ENCODE assay signal across 15 cellular contexts in the genomic region with DNA sequence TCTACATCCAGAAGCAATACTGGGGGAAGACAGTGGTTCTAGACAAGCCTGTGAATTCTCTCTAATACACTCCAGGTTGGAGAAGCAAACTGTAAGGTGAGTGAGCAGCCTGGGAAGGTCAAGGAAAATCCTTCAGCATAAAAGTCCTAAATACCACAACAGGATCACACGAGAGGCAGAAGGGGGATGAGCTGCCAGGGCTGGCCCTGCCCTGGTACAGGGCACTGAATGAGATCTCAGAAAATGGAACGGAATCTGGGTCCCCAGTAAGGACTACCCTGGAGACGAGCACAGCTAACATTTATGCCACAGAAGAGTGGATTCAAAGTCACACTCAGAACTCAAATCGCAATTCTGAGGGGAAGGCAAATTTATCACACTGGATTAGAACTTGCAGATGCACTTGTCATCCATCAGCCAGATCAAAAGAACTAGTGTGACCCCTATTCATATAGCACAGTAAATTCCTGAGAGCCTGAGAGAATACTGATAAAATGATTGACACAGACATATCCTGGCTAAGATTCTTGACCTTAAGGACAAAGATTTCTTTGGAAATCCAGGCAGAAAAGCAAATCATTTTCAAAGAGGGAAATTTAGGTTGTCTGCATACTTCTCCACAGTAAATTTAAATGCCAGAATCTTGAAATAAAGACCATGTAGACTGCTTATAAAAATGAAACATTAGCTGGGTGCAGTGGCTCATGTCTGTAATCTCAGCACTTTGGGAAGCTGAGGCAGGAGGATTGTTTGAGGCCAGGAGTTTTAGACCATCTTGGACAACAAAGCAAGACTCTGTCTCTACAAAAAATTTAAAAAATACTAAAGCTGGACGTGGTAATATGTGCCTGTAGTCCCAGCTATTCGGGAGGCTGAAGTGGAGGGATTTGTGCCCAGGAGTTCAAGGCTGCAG. TPM values are rescaled to one million over a fixed set of nuclear protein-coding genes. Genes with fewer than 3 reads are reported as not detected.
A peak's percentile ranks its signal among the peaks of the same experiment; 100 is the strongest.
DNase-seq lines count a peak whose midpoint lies in the region; ATAC-seq lines count a peak whose summit lies in the region.
"Had no signal": no experiment of that assay in that cellular context is flagged by ENCODE, and none has a peak within 500 bp of the region (broad histone marks: within the 10 kb centered on the region; RNA-seq: fewer than 3 reads in every experiment).

No MANE protein-coding gene starts in this region.

- no peaks in the 10 kb centered on the region for H3K27me3 ChIP-seq in GM23248 (replicated peaks; ENCODE audit: insufficient read depth)

- H4K20me1 ChIP-seq in GM23248 (ENCODE audit: insufficient read depth): no peaks in the 10 kb centered on the region

- CTCF ChIA-PET in activated CD4-positive, alpha-beta T cell treated with anti-CD3 and anti-CD28 coated beads for 36 hours (lab: Charles Lee): interaction anchor here (0.8 to 3.8 kb wide), 12 partner anchors 8 to 51 kb away, joined by 3 to 22 read pairs (median 4); no protein-coding TSS in a partner anchor

- ATAC-seq in activated CD4-positive, alpha-beta T cell treated with anti-CD3 and anti-CD28 coated beads for 36 hours: no peak
- no peak for ATAC-seq in natural killer cell treated with Interleukin-12 subunit alpha and Interleukin-12 subunit beta and Interleukin-15 and Interleukin-18, amount 100 ng/mL, for 72 hours
- ATAC-seq in GM21515 (IDR thresholded peaks at IDR 0.05; ENCODE audit: unreplicated experiment) (no peak), left lobe of liver (no peak)

- in situ Hi-C loops in GM23248 (cut with MboI): no loop called here

- peak overlapping the region; percentile 96 for H3K27ac Mint-ChIP-seq in activated CD4-positive, alpha-beta T cell treated with anti-CD3 and anti-CD28 coated beads for 36 hours
- H3K27ac Mint-ChIP-seq in activated T-helper 2 cell treated with anti-CD3 and anti-CD28 coated beads, Interferon-gamma antibody, Interleukin-2, Interleukin-4, amounts not matched to agents 10 μg/mL and 5 μg/mL and 100 μg/mL, durations not matched to agents 14 hours and 24 hours and 36 hours: peak overlapping the region; percentile 74
- H3K27ac Mint-ChIP-seq in natural killer cell treated with Interleukin-12 subunit alpha and Interleukin-12 subunit beta and Interleukin-15 and Interleukin-18, amount 100 ng/mL, for 72 hours: peak overlapping the region; percentile 53 to 73

- peak overlapping the region; percentile 72 for H3K4me3 Mint-ChIP-seq in activated CD4-positive, alpha-beta T cell treated with anti-CD3 and anti-CD28 coated beads for 36 hours
- H3K4me3 Mint-ChIP-seq in activated T-helper 2 cell treated with anti-CD3 and anti-CD28 coated beads, Interferon-gamma antibody, Interleukin-2, Interleukin-4, amounts not matched to agents 10 μg/mL and 5 μg/mL and 100 μg/mL, durations not matched to agents 14 hours and 24 hours and 36 hours (ENCODE audit: low read depth): peak overlapping the region; percentile 77
- H3K4me3 Mint-ChIP-seq in natural killer cell treated with Interleukin-12 subunit alpha and Interleukin-12 subunit beta and Interleukin-15 and Interleukin-18, amount 100 ng/mL, for 72 hours: peak overlapping the region; percentile 45
- H3K4me3 Mint-ChIP-seq: type B pancreatic cell had no signal

- POLR2A ChIA-PET in activated CD4-positive, alpha-beta T cell treated with anti-CD3 and anti-CD28 coated beads for 36 hours (lab: Charles Lee): interaction anchor here (0.6 kb wide), 1 partner anchor 37 kb away, joined by 5 read pairs; no protein-coding TSS in a partner anchor

- H3K36me3 Mint-ChIP-seq in activated CD4-positive, alpha-beta T cell treated with anti-CD3 and anti-CD28 coated beads for 36 hours (ENCODE audit: low read depth): peaks cover 14% of the 10 kb centered on the region
- peaks cover 17% of the 10 kb centered on the region for H3K36me3 Mint-ChIP-seq in activated T-helper 2 cell treated with anti-CD3 and anti-CD28 coated beads, Interferon-gamma antibody, Interleukin-2, Interleukin-4, amounts not matched to agents 10 μg/mL and 5 μg/mL and 100 μg/mL, durations not matched to agents 14 hours and 24 hours and 36 hours (ENCODE audit: low read depth)
- no peaks in the 10 kb centered on the region for H3K36me3 Mint-ChIP-seq in natural killer cell treated with Interleukin-12 subunit alpha and Interleukin-12 subunit beta and Interleukin-15 and Interleukin-18, amount 100 ng/mL, for 72 hours
- H3K36me3 Mint-ChIP-seq: IgD-negative memory B cell, type B pancreatic cell had no signal

- no peak overlapping the region; the same call in 1 of the 2 replicates for H3K9ac ChIP-seq in GM23248
- H3K9ac ChIP-seq: parathyroid adenoma had no signal

- H3K9me3 ChIP-seq in GM23248 (ENCODE audit: low read depth): no peaks in the 10 kb centered on the region

- H2AFZ ChIP-seq in GM23248: peak overlapping the region; percentile 32; the same call in 1 of the 2 replicates
- H2AFZ ChIP-seq: parathyroid adenoma had no signal

- peaks cover 32% of the 10 kb centered on the region for H3K4me1 ChIP-seq in GM23248 (ENCODE audit: insufficient read depth)
- H3K4me1 ChIP-seq: parathyroid adenoma had no signal

- no peaks in the 10 kb centered on the region for H3K79me2 ChIP-seq in GM23248 (ENCODE audit: insufficient read depth)
- H3K79me2 ChIP-seq: parathyroid adenoma had no signal

- peak overlapping the region; percentile 93; the same call in 1 of the 2 replicates for H3K27ac ChIP-seq in GM23248
- H3K27ac ChIP-seq: parathyroid adenoma had no signal

- H3F3A ChIP-seq in GM23248 (ENCODE audit: insufficient read depth): peaks cover 22% of the 10 kb centered on the region

- intact Hi-C loops in activated CD4-positive, alpha-beta T cell treated with anti-CD3 and anti-CD28 coated beads for 36 hours (cut with DNase I, micrococcal nuclease): loop anchor here in 1 of 2 experiments (2.0 to 10.0 kb wide), 3 partner anchors 15 to 1641 kb away; partner anchors contain the start of gene RPL37
- intact Hi-C loops in activated T-helper 2 cell treated with anti-CD3 and anti-CD28 coated beads, Interferon-gamma antibody, Interleukin-2, Interleukin-4, amounts not matched to agents 10 μg/mL and 5 μg/mL and 100 μg/mL, durations not matched to agents 14 hours and 24 hours and 36 hours (cut with micrococcal nuclease): no loop called here

- no peak for DNase-seq in activated CD4-positive, alpha-beta T cell treated with anti-CD3 and anti-CD28 coated beads for 36 hours
- DNase-seq in activated CD4-positive, alpha-beta T cell treated with anti-CD3 and anti-CD28 coated beads, Interleukin-2, amount 50 U/mL, for 1 hour: no peak
- no peak for DNase-seq in GM23248
- DNase-seq in activated T-helper 2 cell treated with anti-CD3 and anti-CD28 coated beads, Interferon-gamma antibody, Interleukin-2, Interleukin-4, amounts not matched to agents 10 μg/mL and 5 μg/mL and 100 μg/mL, durations not matched to agents 14 hours and 24 hours and 36 hours (ENCODE audit: low spot score): no peak
- DNase-seq in natural killer cell treated with Interleukin-12 subunit alpha and Interleukin-12 subunit beta and Interleukin-15 and Interleukin-18, amount 100 ng/mL, for 72 hours (ENCODE audit: low spot score): no peak
- no peak for DNase-seq in hypothalamus (lab: John Stamatoyannopoulos, UW)
- DNase-seq in left lobe of liver (ENCODE audit: low spot score): no peak
- DNase-seq: caudate nucleus; effector CD8-positive, alpha-beta T cell; NCI-H526 treated with DMSO at 0.1 percent for 48 hours had no signal

- no peaks in the 10 kb centered on the region for H3K9me2 ChIP-seq in GM23248 (ENCODE audit: insufficient read depth)

- H3K4me3 ChIP-seq in GM23248: no peak overlapping the region
- H3K4me3 ChIP-seq: skin epidermis had no signal

- H3K36me3 ChIP-seq in GM23248 (ENCODE audit: low read depth): no peaks in the 10 kb centered on the region

- H3K4me1 Mint-ChIP-seq in activated CD4-positive, alpha-beta T cell treated with anti-CD3 and anti-CD28 coated beads for 36 hours: peaks cover 82% of the 10 kb centered on the region
- peaks cover 82% of the 10 kb centered on the region for H3K4me1 Mint-ChIP-seq in activated T-helper 2 cell treated with anti-CD3 and anti-CD28 coated beads, Interferon-gamma antibody, Interleukin-2, Interleukin-4, amounts not matched to agents 10 μg/mL and 5 μg/mL and 100 μg/mL, durations not matched to agents 14 hours and 24 hours and 36 hours (ENCODE audit: low read depth)
- H3K4me1 Mint-ChIP-seq in natural killer cell treated with Interleukin-12 subunit alpha and Interleukin-12 subunit beta and Interleukin-15 and Interleukin-18, amount 100 ng/mL, for 72 hours (ENCODE audit: low read depth in 2 of 2): peaks cover 65 to 69% of the 10 kb centered on the region in 2 donors

- H3K9me3 Mint-ChIP-seq in activated CD4-positive, alpha-beta T cell treated with anti-CD3 and anti-CD28 coated beads for 36 hours (ENCODE audit: low read depth): no peaks in the 10 kb centered on the region
- H3K9me3 Mint-ChIP-seq in activated T-helper 2 cell treated with anti-CD3 and anti-CD28 coated beads, Interferon-gamma antibody, Interleukin-2, Interleukin-4, amounts not matched to agents 10 μg/mL and 5 μg/mL and 100 μg/mL, durations not matched to agents 14 hours and 24 hours and 36 hours: no peaks in the 10 kb centered on the region
- no peaks in the 10 kb centered on the region for H3K9me3 Mint-ChIP-seq in natural killer cell treated with Interleukin-12 subunit alpha and Interleukin-12 subunit beta and Interleukin-15 and Interleukin-18, amount 100 ng/mL, for 72 hours
- H3K9me3 Mint-ChIP-seq: IgD-negative memory B cell, type B pancreatic cell had no signal

- H3K4me2 ChIP-seq in GM23248 (ENCODE audit: unreplicated experiment): no peak overlapping the region

- WGBS in GM23248 (ENCODE audit: low coverage in 1 of 2, low lambda C conversion rate in 2 of 2, missing lambda C conversion rate in 2 of 2), 2 experiments: 74 to 83% methylated on average over 6 of the region's 6 CpGs

- H3K27me3 Mint-ChIP-seq in activated CD4-positive, alpha-beta T cell treated with anti-CD3 and anti-CD28 coated beads for 36 hours: no peaks in the 10 kb centered on the region
- H3K27me3 Mint-ChIP-seq in activated T-helper 2 cell treated with anti-CD3 and anti-CD28 coated beads, Interferon-gamma antibody, Interleukin-2, Interleukin-4, amounts not matched to agents 10 μg/mL and 5 μg/mL and 100 μg/mL, durations not matched to agents 14 hours and 24 hours and 36 hours (ENCODE audit: low read depth): no peaks in the 10 kb centered on the region
- H3K27me3 Mint-ChIP-seq in natural killer cell treated with Interleukin-12 subunit alpha and Interleukin-12 subunit beta and Interleukin-15 and Interleukin-18, amount 100 ng/mL, for 72 hours: no peaks in the 10 kb centered on the region

RNA-seq across cellular contexts. Expression of gene FYB1, which starts 25.6 kb away (rescaled TPM):
- 100 to 1,000 TPM; 109 to 171 TPM for total RNA-seq in activated CD4-positive, alpha-beta T cell treated with anti-CD3 and anti-CD28 coated beads for 36 hours
- total RNA-seq in GM23248 (2014; rRNA removed; shearing (Covaris generic)): under 0.01 TPM in 1 of 2 replicates, not detected in the other
- polyA plus RNA-seq in GM23248 (2016; fragmentation: Nextera tagmentation; extraction: Ambion mirVana): 0.08 and 0.11 TPM in 2 replicates
- total RNA-seq in activated T-helper 2 cell treated with anti-CD3 and anti-CD28 coated beads, Interferon-gamma antibody, Interleukin-2, Interleukin-4, amounts not matched to agents 10 μg/mL and 5 μg/mL and 100 μg/mL, durations not matched to agents 14 hours and 24 hours and 36 hours: 66.4 and 70.7 TPM in 2 replicates
- 10 to 100 TPM; 71.9 to 72.8 TPM for total RNA-seq in natural killer cell treated with Interleukin-12 subunit alpha and Interleukin-12 subunit beta and Interleukin-15 and Interleukin-18, amount 100 ng/mL, for 72 hours
- total RNA-seq in left lobe of liver: 4.4 TPM

Comparison
In these comparisons a context has a peak if more than half of its experiments do, and no peak if none do; other contexts are left out.
1. RNA of gene FYB1, which starts 25.6 kb away (total RNA-seq): 109 to 171 TPM in activated CD4-positive, alpha-beta T cell treated with anti-CD3 and anti-CD28 coated beads for 36 hours, 71.9 to 72.8 TPM in natural killer cell treated with Interleukin-12 subunit alpha and Interleukin-12 subunit beta and Interleukin-15 and Interleukin-18, amount 100 ng/mL, for 72 hours and 66.4 to 70.7 TPM in activated T-helper 2 cell treated with anti-CD3 and anti-CD28 coated beads, Interferon-gamma antibody, Interleukin-2, Interleukin-4, amounts not matched to agents 10 μg/mL and 5 μg/mL and 100 μg/mL, durations not matched to agents 14 hours and 24 hours and 36 hours; 4.4 TPM in left lobe of liver (single experiment) and under 0.01 TPM in GM23248; every median in the first group is over 10 times any median in the second.
2. Peak in every context shown above with its lines, with median percentiles within 50 percentile points of each other: H3K27ac Mint-ChIP-seq and H3K4me3 Mint-ChIP-seq.